Comparison of ENCODE assay signal across 8 cellular contexts in genomic region chr6:167047554-167047953, GRCh38. TPM values are rescaled to one million over a fixed set of nuclear protein-coding genes. Genes with fewer than 3 reads are reported as not detected.
DNase-seq lines count a peak whose midpoint lies in the region; ATAC-seq and TF ChIP-seq lines count a peak whose summit lies in the region.

No MANE protein-coding gene starts in this region.

- peaks cover 12 to 17% of the 10 kb centered on the region in 2 donors for H3K4me1 ChIP-seq in thyroid gland

- ATAC-seq in activated CD4-positive, CD25-positive, alpha-beta regulatory T cell treated with anti-CD3 and anti-CD28 coated beads, Interleukin-2, amount 50 U/mL, for 24 hours = peak; percentile 88 to 89
- peak; percentile 77 for ATAC-seq in HG03103 (IDR thresholded peaks at IDR 0.05; ENCODE audit: low read depth, unreplicated experiment)
- peak; percentile 87 for ATAC-seq in activated CD4-positive, alpha-beta T cell treated with anti-CD3 and anti-CD28 coated beads for 36 hours

- no peak overlapping the region for H3K27ac ChIP-seq in thyroid gland

- peaks cover 41% of the 10 kb centered on the region for H3K4me1 Mint-ChIP-seq in activated CD4-positive, alpha-beta T cell treated with anti-CD3 and anti-CD28 coated beads for 36 hours

- CTCF ChIA-PET in activated CD4-positive, alpha-beta T cell treated with anti-CD3 and anti-CD28 coated beads for 36 hours (lab: Charles Lee) = interaction anchor here (0.6 to 1.7 kb wide), 11 partner anchors 9 to 325 kb away, joined by 3 to 9 read pairs (median 4); partner anchors contain the start of gene CEP43

- H3K27me3 Mint-ChIP-seq in activated CD4-positive, alpha-beta T cell treated with anti-CD3 and anti-CD28 coated beads for 36 hours = no peaks in the 10 kb centered on the region

- no peaks in the 10 kb centered on the region for H3K36me3 ChIP-seq in thyroid gland

- H3K4me3 ChIP-seq in thyroid gland (replicated peaks in 1 of 3) = no peak overlapping the region

- no peaks in the 10 kb centered on the region for H3K9me3 Mint-ChIP-seq in activated CD4-positive, alpha-beta T cell treated with anti-CD3 and anti-CD28 coated beads for 36 hours (ENCODE audit: low read depth)

- H3K27me3 ChIP-seq in thyroid gland = no peaks in the 10 kb centered on the region

- WGBS in thyroid gland, 2 donors = 89% methylated on average over 10 of the region's 10 CpGs

- no peaks in the 10 kb centered on the region for H3K9me3 ChIP-seq in thyroid gland

- intact Hi-C loops in activated CD4-positive, alpha-beta T cell treated with anti-CD3 and anti-CD28 coated beads for 36 hours (cut with DNase I, micrococcal nuclease) = loop anchor here (1.0 to 5.0 kb wide), 7 partner anchors 48 to 305 kb away; partner anchors contain the start of gene CEP43 (in 2 of the 2)
- intact Hi-C loops in thyroid gland (cut with DNase I) = no loop called here

- POLR2A ChIA-PET in activated CD4-positive, alpha-beta T cell treated with anti-CD3 and anti-CD28 coated beads for 36 hours (lab: Charles Lee) = interaction anchor here (0.6 to 1.9 kb wide), 9 partner anchors 32 to 304 kb away, joined by 3 to 10 read pairs (median 4); partner anchors contain the start of gene CEP43

- H3K27ac Mint-ChIP-seq in activated CD4-positive, alpha-beta T cell treated with anti-CD3 and anti-CD28 coated beads for 36 hours = peak overlapping the region; percentile 76

- H3K36me3 Mint-ChIP-seq in activated CD4-positive, alpha-beta T cell treated with anti-CD3 and anti-CD28 coated beads for 36 hours (ENCODE audit: low read depth) = peaks cover 9% of the 10 kb centered on the region

- TF ChIP-seq CTCF in thyroid gland (IDR thresholded peaks at IDR 0.05) = no peak

- TF ChIP-seq POLR2A in erythroblast (IDR thresholded peaks at IDR 0.05; ENCODE audit: low read length) (no peak), thyroid gland (IDR thresholded peaks at IDR 0.05) (no peak)

- H3K4me3 Mint-ChIP-seq in activated CD4-positive, alpha-beta T cell treated with anti-CD3 and anti-CD28 coated beads for 36 hours = peak overlapping the region; percentile 34

- no peak for DNase-seq in activated CD4-positive, CD25-positive, alpha-beta regulatory T cell (lab: John Stamatoyannopoulos, UW)
- peak; percentile 82 for DNase-seq in activated CD4-positive, alpha-beta T cell treated with anti-CD3 and anti-CD28 coated beads for 36 hours
- DNase-seq in mucosa of gallbladder (ENCODE audit: low spot score) = peak; percentile 32
- DNase-seq in erythroblast (lab: John Stamatoyannopoulos, UW) = no peak
- no peak for DNase-seq in NCI-H2081 (lab: John Stamatoyannopoulos, UW)
- no peak for DNase-seq in thyroid gland

RNA-seq across cellular contexts. Expression of gene CEP43, which starts 48.4 kb away (rescaled TPM):
- total RNA-seq in activated CD4-positive, alpha-beta T cell treated with anti-CD3 and anti-CD28 coated beads for 36 hours = 10 to 100 TPM; 19.9 to 20.0 TPM
- total RNA-seq in mucosa of gallbladder (18.8 TPM), thyroid gland (10 to 100 TPM; 30.0 to 39.9 (median 33.8) TPM)

Comparison
In these comparisons a context has a peak if more than half of its experiments do, and no peak if none do; other contexts are left out.
1. DNase-seq: peak in activated CD4-positive, alpha-beta T cell treated with anti-CD3 and anti-CD28 coated beads for 36 hours (single experiment) and mucosa of gallbladder (single experiment); none in activated CD4-positive, CD25-positive, alpha-beta regulatory T cell (0 of 4), erythroblast (0 of 2), NCI-H2081 (0 of 2) and thyroid gland (0 of 2).
2. Peak in every context shown above with its lines, with median percentiles within 50 percentile points of each other: ATAC-seq.